ENCODE assay signal across 9 cellular contexts in the genomic region with DNA sequence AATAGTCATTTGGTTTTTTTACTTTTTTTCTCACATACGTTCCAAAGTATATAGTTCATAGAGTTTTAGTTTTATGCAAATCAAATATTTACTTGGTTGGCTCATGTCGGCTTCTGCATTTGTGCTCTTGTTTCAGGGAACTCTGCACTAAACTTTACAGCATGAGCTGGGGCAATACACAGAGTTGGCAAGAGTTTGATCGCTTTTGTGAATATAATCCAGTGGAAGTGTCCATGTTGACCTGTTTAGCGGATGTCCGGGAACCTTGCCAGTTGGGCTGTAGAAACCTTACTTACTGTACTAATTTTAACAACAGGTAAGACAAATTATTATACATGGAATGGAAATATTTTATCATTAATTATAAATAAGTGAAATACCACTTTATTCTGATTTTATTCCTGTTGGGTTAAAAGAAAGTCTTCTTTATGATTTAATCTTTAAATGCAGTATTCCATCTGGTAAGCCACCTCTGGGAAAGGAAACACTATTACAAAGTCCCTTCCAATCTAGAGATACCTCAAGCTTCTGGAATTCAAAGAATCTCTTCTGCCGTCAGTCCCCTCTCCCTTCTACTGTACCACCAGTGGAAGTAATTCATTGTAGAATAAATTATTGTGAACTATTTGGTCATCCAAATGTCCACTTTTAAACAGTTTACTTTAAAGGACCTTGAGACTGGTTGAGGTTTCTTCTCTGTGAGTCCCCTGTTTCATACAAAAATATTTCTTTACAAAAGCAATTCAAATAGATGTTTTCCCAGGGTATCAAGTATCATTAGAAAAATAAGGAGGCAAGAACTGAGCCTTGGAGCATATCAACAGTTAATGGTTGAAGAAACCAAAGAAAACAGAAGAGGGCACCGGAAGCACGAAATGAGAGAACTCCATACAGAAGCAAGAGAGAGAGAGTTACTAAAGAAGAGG. TPM values are rescaled to one million over a fixed set of nuclear protein-coding genes. Genes with fewer than 3 reads are reported as not detected.
A peak's percentile ranks its signal among the peaks of the same experiment; 100 is the strongest.
DNase-seq lines count a peak whose midpoint lies in the region; TF ChIP-seq lines count a peak whose summit lies in the region.
"Had no signal": no experiment of that assay in that cellular context is flagged by ENCODE, and none has a peak within 500 bp of the region (broad histone marks: within the 10 kb centered on the region; RNA-seq: fewer than 3 reads in every experiment).

No MANE protein-coding gene starts in this region.

- H3K36me3 ChIP-seq in prostate gland: no peaks in the 10 kb centered on the region

- intact Hi-C loops in prostate gland (cut with DNase I): no loop called here

- no peaks in the 10 kb centered on the region for H3K9me3 ChIP-seq in prostate gland

- H3K27ac Mint-ChIP-seq in glutamatergic neuron (ENCODE audit: unreplicated experiment): no peak overlapping the region

- no peaks in the 10 kb centered on the region for H3K27me3 Mint-ChIP-seq in glutamatergic neuron (ENCODE audit: unreplicated experiment)
- H3K27me3 Mint-ChIP-seq: memory B cell had no signal

- TF ChIP-seq POLR2A in prostate gland (IDR thresholded peaks at IDR 0.05): no peak

- WGBS in prostate gland: 25% methylated on average over 8 of the region's 8 CpGs

- H3K4me3 ChIP-seq in fibroblast of mammary gland (ENCODE audit: control insufficient read depth, low read depth, low read length): no peak overlapping the region
- H3K4me3 ChIP-seq in prostate gland: no peak overlapping the region

- H3K27me3 ChIP-seq in prostate gland (replicated peaks; ENCODE audit: insufficient read depth): no peaks in the 10 kb centered on the region

- H3K4me1 Mint-ChIP-seq in glutamatergic neuron (ENCODE audit: low read depth, unreplicated experiment): no peaks in the 10 kb centered on the region

- TF ChIP-seq CTCF in fibroblast of mammary gland (conservative IDR thresholded peaks at IDR 0.05; ENCODE audit: control insufficient read depth, insufficient read depth, low read depth, low read length) (peak; percentile 3), prostate gland (IDR thresholded peaks at IDR 0.05) (no peak), glutamatergic neuron (IDR thresholded peaks at IDR 0.05; ENCODE audit: partially characterized antibody, unreplicated experiment) (no peak)

- no peak overlapping the region for H3K4me3 Mint-ChIP-seq in glutamatergic neuron (ENCODE audit: unreplicated experiment)
- H3K4me3 Mint-ChIP-seq: memory B cell had no signal

- no peaks in the 10 kb centered on the region for H3K36me3 Mint-ChIP-seq in glutamatergic neuron (ENCODE audit: unreplicated experiment)

- peak; percentile 28 for DNase-seq in GM04503 (ENCODE audit: low read depth)
- DNase-seq in RPMI8226: peak; percentile 8
- DNase-seq in fibroblast of mammary gland (ENCODE audit: low read depth): peak; percentile 44
- peak; percentile 46 for DNase-seq in prostate gland (ENCODE audit: low spot score)
- no peak for DNase-seq in NOMO-1 treated with dmso at 0.1 percent for 144 hours (lab: John Stamatoyannopoulos, UW; ENCODE audit: unreplicated experiment)
- no peak for DNase-seq in glutamatergic neuron
- no peak for DNase-seq in HPDE6-E6E7 (ENCODE audit: extremely low spot score)
- DNase-seq in stimulated activated naive CD4-positive, alpha-beta T cell treated with Interleukin-2 at 50 U/mL for 16 hours (lab: John Stamatoyannopoulos, UW): no peak

- H3K27ac ChIP-seq in prostate gland: no peak overlapping the region

- no peaks in the 10 kb centered on the region for H3K4me1 ChIP-seq in prostate gland (replicated peaks)

- peaks cover 2% of the 10 kb centered on the region for H3K9me3 Mint-ChIP-seq in glutamatergic neuron (ENCODE audit: unreplicated experiment)

RNA-seq across cellular contexts. Expression of a gene that starts 45.2 kb away (rescaled TPM):
- total RNA-seq in prostate gland: 10 to 100 TPM; 21.6 to 36.5 TPM
- total RNA-seq in glutamatergic neuron (ENCODE audit: unreplicated experiment): 84.4 TPM

RNA-seq across cellular contexts. Expression of a gene that starts 54.6 kb away (rescaled TPM):
- total RNA-seq in prostate gland: 1 to 10 TPM; 6.1 to 7.7 TPM
- 11.1 TPM for total RNA-seq in glutamatergic neuron (ENCODE audit: unreplicated experiment)

Comparison
In these comparisons a context has a peak if more than half of its experiments do, and no peak if none do; other contexts are left out.
1. DNase-seq: peak in GM04503 (single experiment), RPMI8226 (single experiment), fibroblast of mammary gland (single experiment) and prostate gland (single experiment); none in NOMO-1 treated with dmso at 0.1 percent for 144 hours (single experiment), glutamatergic neuron (single experiment), HPDE6-E6E7 (single experiment) and stimulated activated naive CD4-positive, alpha-beta T cell treated with Interleukin-2 at 50 U/mL for 16 hours (single experiment).